Comparison of ENCODE assay signal across 8 cellular contexts in the genomic region with DNA sequence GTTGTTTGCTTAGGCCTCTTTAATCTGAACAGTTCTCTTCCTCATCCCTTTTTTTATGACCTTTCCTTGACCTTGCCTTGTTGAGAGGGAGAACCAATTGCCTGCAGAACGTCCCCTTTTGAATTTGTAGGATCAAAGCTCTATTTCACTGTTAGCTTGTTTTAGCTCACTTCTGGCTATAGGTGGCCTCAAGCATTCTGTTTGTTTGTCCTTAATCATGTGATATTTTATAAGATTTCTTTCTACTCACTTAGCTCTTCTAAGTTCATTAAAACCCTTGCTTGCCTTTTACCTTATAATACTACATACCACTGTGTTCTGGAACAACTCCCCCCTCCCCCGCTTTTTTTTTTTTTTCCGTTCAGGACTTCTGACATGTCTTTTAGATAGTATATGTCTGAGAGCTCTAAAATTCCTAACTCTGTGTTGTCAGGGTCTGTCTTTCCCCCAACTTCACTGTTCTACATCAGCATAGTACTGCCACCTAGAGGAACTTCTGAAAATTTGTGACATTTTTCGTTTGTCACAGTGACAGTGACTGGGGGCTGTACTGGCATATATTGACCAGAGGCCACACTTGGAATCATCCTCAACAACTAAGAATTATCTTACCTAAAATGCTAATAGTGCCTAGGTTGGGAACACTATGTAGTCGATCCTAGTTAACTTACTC.
A peak's percentile ranks its signal among the peaks of the same experiment; 100 is the strongest.
DNase-seq lines count a peak whose midpoint lies in the region; ATAC-seq, FAIRE-seq and TF ChIP-seq lines count a peak whose summit lies in the region.

No MANE protein-coding gene starts in this region.

- H3K9ac ChIP-seq in astrocyte (ENCODE audit: low read length) (no peak overlapping the region), HepG2 (ENCODE audit: insufficient read depth, low read depth, low read length) (no peak overlapping the region)

- TF ChIP-seq CTCF in astrocyte (IDR thresholded peaks at IDR 0.05; ENCODE audit: insufficient read depth, low read depth, low read length) (peak; percentile 52), HepG2 (CRISPR knock-in tag; IDR thresholded peaks at IDR 0.05) (peak; percentile 65), natural killer cell (IDR thresholded peaks at IDR 0.05) (no peak)

- no peak for TF ChIP-seq POLR2A in HepG2 (IDR thresholded peaks at IDR 0.05; ENCODE audit: insufficient read depth in 1 of 2, low read depth in 2 of 2, low read length in 2 of 2)

- peak; percentile 76 for FAIRE-seq in astrocyte (lab: Jason Lieb, UNC)
- peak; percentile 64 for FAIRE-seq in HepG2 (lab: Jason Lieb, UNC)

- H3K4me3 ChIP-seq in astrocyte (ENCODE audit: insufficient read depth, low read depth, low read length) (no peak overlapping the region), HepG2 (replicated peaks in 1 of 3; ENCODE audit: insufficient read depth in 1 of 3, low read depth in 2 of 3, low read length in 3 of 3) (no peak overlapping the region)

- H4K20me1 ChIP-seq in astrocyte (ENCODE audit: insufficient read depth, low read length) (no peaks in the 10 kb centered on the region), HepG2 (ENCODE audit: insufficient read depth, low read length) (no peaks in the 10 kb centered on the region)

- intact Hi-C loops in HepG2 (cut with micrococcal nuclease; ENCODE audit: unreplicated experiment) (loop anchor here (1.0 to 10.0 kb wide), 3 partner anchors 128 to 329 kb away; a partner anchor contains a TSS), natural killer cell (cut with micrococcal nuclease) (loop anchor here (10.0 kb wide), 1 partner anchor 441 kb away; no protein-coding TSS in a partner anchor)

- no peaks in the 10 kb centered on the region for H3K36me3 Mint-ChIP-seq in astrocyte (ENCODE audit: low read depth, unreplicated experiment)
- H3K36me3 Mint-ChIP-seq in natural killer cell = no peaks in the 10 kb centered on the region

- H3K27ac Mint-ChIP-seq in astrocyte (ENCODE audit: unreplicated experiment) (no peak overlapping the region), natural killer cell (no peak overlapping the region)

- POLR2A ChIA-PET in HepG2 (lab: Yijun Ruan, JAX) = no interaction called here

- no peak for TF ChIP-seq RAD21 in HepG2 (CRISPR knock-in tag; IDR thresholded peaks at IDR 0.05)

- no peaks in the 10 kb centered on the region for H3K79me2 ChIP-seq in astrocyte (ENCODE audit: insufficient read depth, low read length)
- H3K79me2 ChIP-seq in HepG2 (ENCODE audit: insufficient read depth, low read length) = no peaks in the 10 kb centered on the region

- H3K4me1 ChIP-seq in astrocyte (ENCODE audit: insufficient read depth, low read length) (no peaks in the 10 kb centered on the region), HepG2 (ENCODE audit: insufficient read depth, low read length) (peaks cover 8% of the 10 kb centered on the region; the same call in 1 of the 2 replicates)

- H3K27me3 ChIP-seq in astrocyte (ENCODE audit: insufficient read depth, low read length) = no peaks in the 10 kb centered on the region
- no peaks in the 10 kb centered on the region for H3K27me3 ChIP-seq in HepG2 (ENCODE audit: control insufficient read depth in 1 of 2, insufficient read depth in 2 of 2, low read length in 2 of 2)

- H3K4me1 Mint-ChIP-seq in astrocyte (ENCODE audit: low read depth, unreplicated experiment) (no peaks in the 10 kb centered on the region), natural killer cell (no peaks in the 10 kb centered on the region)

- ATAC-seq in GM21529 (IDR thresholded peaks at IDR 0.05; ENCODE audit: unreplicated experiment) = peak; percentile 65
- ATAC-seq in HepG2 = peak; percentile 95
- no peak for ATAC-seq in esophagus mucosa
- no peak for ATAC-seq in natural killer cell

- CTCF ChIA-PET in HepG2 (lab: Yijun Ruan, JAX; ENCODE audit: low intra/inter-chr PET ratio, low total read pairs) = interaction anchor here (1.6 to 3.3 kb wide), 3 partner anchors 128 to 329 kb away, joined by 4 to 26 read pairs (median 7); a partner anchor contains a TSS

- H3K4me2 ChIP-seq in astrocyte (ENCODE audit: low read length) (no peak overlapping the region), HepG2 (ENCODE audit: low read depth, low read length) (no peak overlapping the region)

- H3K36me3 ChIP-seq in astrocyte (ENCODE audit: insufficient read depth, low read length) (no peaks in the 10 kb centered on the region), HepG2 (replicated peaks in 1 of 2; ENCODE audit: control insufficient read depth in 1 of 2, insufficient read depth in 2 of 2, low read length in 2 of 2) (no peaks in the 10 kb centered on the region)

- H3K9me3 ChIP-seq in astrocyte (ENCODE audit: insufficient read depth, low read depth, low read length) (no peaks in the 10 kb centered on the region), HepG2 (ENCODE audit: low read length) (no peaks in the 10 kb centered on the region)

- DNase-seq in GM03348 (ENCODE audit: low spot score) = peak; percentile 41
- DNase-seq in NCI-H1694 (lab: John Stamatoyannopoulos, UW) = peak; percentile 23
- DNase-seq in astrocyte (ENCODE audit: low read depth) = no peak
- DNase-seq in HepG2 (ENCODE audit: low spot score) = peak; percentile 52
- no peak for DNase-seq in stimulated activated CD8-positive, alpha-beta memory T cell treated with anti-CD3 and anti-CD28 coated beads, Interleukin-4, amount 100 ng/mL, for 48 hours
- DNase-seq in natural killer cell = no peak

- no peak overlapping the region for H3K27ac ChIP-seq in astrocyte (ENCODE audit: low read depth, low read length)
- H3K27ac ChIP-seq in HepG2 (ENCODE audit: extremely low read length, insufficient read depth, low read length) = no peak overlapping the region

- TF ChIP-seq EP300 in HepG2 (IDR thresholded peaks at IDR 0.05; ENCODE audit: low read depth in 2 of 2, low read length in 2 of 2) (no peak), HepG2 (CRISPR knock-in tag; IDR thresholded peaks at IDR 0.05; ENCODE audit: borderline replicate concordance) (no peak)

- under 1% methylated on average over 5 of the region's 5 CpGs for WGBS in HepG2 (ENCODE audit: low lambda C conversion rate)

- in situ Hi-C loops in HepG2 (cut with HindIII; ENCODE audit: extremely low pct_ligation_motif_present, low pct_unique_long_range_greater_than_20kb) = loop anchor here (5.0 to 25.0 kb wide), 2 partner anchors 128 to 428 kb away; a partner anchor contains a TSS

- no TSS peak for BruUV-seq in HepG2 (replicated peaks; lab: Mats Ljungman, UMichigan)

- H3K27me3 Mint-ChIP-seq in astrocyte (ENCODE audit: low read depth, unreplicated experiment) (no peaks in the 10 kb centered on the region), natural killer cell (ENCODE audit: low read depth in 2 of 2) (peaks cover 0 to 2% of the 10 kb centered on the region in 2 donors)

- H3K9me3 Mint-ChIP-seq in astrocyte (ENCODE audit: unreplicated experiment) (no peaks in the 10 kb centered on the region), natural killer cell (no peaks in the 10 kb centered on the region)

- H3K4me3 Mint-ChIP-seq in astrocyte (ENCODE audit: unreplicated experiment) = no peak overlapping the region
- H3K4me3 Mint-ChIP-seq in natural killer cell = no peak overlapping the region

- peak overlapping the region; percentile 7 for H2AFZ ChIP-seq in astrocyte (ENCODE audit: low read depth, low read length)
- H2AFZ ChIP-seq in HepG2 (ENCODE audit: low read length) = no peak overlapping the region

TF ChIP-seq in HepG2, 621 proteins besides CTCF, POLR2A, EP300 and RAD21:
- TF ChIP-seq ZNF615 (CRISPR knock-in tag; IDR thresholded peaks at IDR 0.05; ENCODE audit: borderline replicate concordance) (no peak), STAG1 (CRISPR knock-in tag; IDR thresholded peaks at IDR 0.05) (peak; percentile 53), SMC3 (IDR thresholded peaks at IDR 0.05; ENCODE audit: low read length) (0 out of 2 replicates have a peak, but pooled peaks have one; percentile 18), ZNF7 (CRISPR knock-in tag; IDR thresholded peaks at IDR 0.05) (peak; percentile 49; the same call in 1 of the 2 replicates)

Comparison
In these comparisons a context has a peak if more than half of its experiments do, and no peak if none do; other contexts are left out.
1. DNase-seq: peak in GM03348 (single experiment), NCI-H1694 (single experiment) and HepG2 (single experiment); none in astrocyte (single experiment), stimulated activated CD8-positive, alpha-beta memory T cell treated with anti-CD3 and anti-CD28 coated beads, Interleukin-4, amount 100 ng/mL, for 48 hours (single experiment) and natural killer cell (single experiment).
2. ATAC-seq: peak in GM21529 (single experiment) and HepG2 (single experiment); none in esophagus mucosa (single experiment) and natural killer cell (0 of 3).